In genomic region chr1:46340404-46341221, GRCh38 we compare ENCODE assay signal across 1 cellular context.
TF ChIP-seq lines count a peak whose summit lies in the region.

NSUN4 (plus strand) TSS chr1:46340807; CDS start chr1:46340827, 20 bp downstream.

TF ChIP-seq in GM12878, 131 proteins besides CTCF, POLR2A, EP300 and RAD21 (continued from another document and continues in another):
- TF ChIP-seq CUX1 (IDR thresholded peaks at IDR 0.05; ENCODE audit: insufficient replicate concordance, low read depth, low read length) (no peak), ZSCAN29 (IDR thresholded peaks at IDR 0.05) (no peak), CHD2 (IDR thresholded peaks at IDR 0.05; ENCODE audit: borderline replicate concordance, low read depth, low read length) (peak; percentile 33; the same call in 1 of the 2 replicates), ATF7 (IDR thresholded peaks at IDR 0.05; ENCODE audit: low read depth) (peak; percentile 95), CEBPB (IDR thresholded peaks at IDR 0.05; ENCODE audit: borderline replicate concordance in 1 of 2, low read depth in 2 of 2, low read length in 2 of 2) (peak in 1 of 2 experiments; percentile 69; a peak in 2 of 4 replicates), STAT1 (conservative IDR thresholded peaks at IDR 0.05) (peak; percentile 96; the same call in 1 of the 2 replicates), SIX5 (IDR thresholded peaks at IDR 0.05; ENCODE audit: low read depth, low read length, severe bottlenecking) (no peak), ZNF592 (IDR thresholded peaks at IDR 0.05) (0 out of 2 replicates have a peak, but pooled peaks have one; percentile 5), SIN3A (IDR thresholded peaks at IDR 0.05; ENCODE audit: low read depth, low read length) (0 out of 2 replicates have a peak, but pooled peaks have one; percentile 18), NFXL1 (IDR thresholded peaks at IDR 0.05; ENCODE audit: borderline replicate concordance) (no peak), CBX5 (IDR thresholded peaks at IDR 0.05; ENCODE audit: low read depth) (no peak), FOS (IDR thresholded peaks at IDR 0.05; ENCODE audit: borderline replicate concordance, extremely low read depth, insufficient read length) (no peak), SPI1 (IDR thresholded peaks at IDR 0.05; ENCODE audit: borderline replicate concordance, insufficient read depth, low read depth, low read length) (no peak), MYC (IDR thresholded peaks at IDR 0.05; ENCODE audit: insufficient read depth, insufficient read length, insufficient replicate concordance, low read length, severe bottlenecking) (peak; percentile 84), KDM1A (IDR thresholded peaks at IDR 0.05; ENCODE audit: borderline replicate concordance) (no peak), NR2C2 (IDR thresholded peaks at IDR 0.05; ENCODE audit: borderline replicate concordance, control insufficient read depth, insufficient read length, low read depth) (no peak), BMI1 (IDR thresholded peaks at IDR 0.05; ENCODE audit: borderline replicate concordance) (no peak), SMARCA5 (IDR thresholded peaks at IDR 0.05) (peak; percentile 95), BHLHE40 (IDR thresholded peaks at IDR 0.05; ENCODE audit: borderline replicate concordance in 1 of 2, low read depth in 2 of 2, low read length in 1 of 2) (peak; percentile 77 to 82), NFIC (IDR thresholded peaks at IDR 0.05; ENCODE audit: low read depth, low read length) (peak; percentile 19; the same call in 1 of the 2 replicates), JUND (IDR thresholded peaks at IDR 0.05; ENCODE audit: low read depth, low read length) (no peak), KLF5 (IDR thresholded peaks at IDR 0.05; ENCODE audit: partially characterized antibody) (peak; percentile 65), KAT2A (conservative IDR thresholded peaks at IDR 0.05; ENCODE audit: control insufficient read depth, low read depth, low read length) (no peak), TCF7 (IDR thresholded peaks at IDR 0.05; ENCODE audit: borderline replicate concordance) (no peak), ZNF207 (IDR thresholded peaks at IDR 0.05; ENCODE audit: borderline replicate concordance) (peak; percentile 90), MYB (IDR thresholded peaks at IDR 0.05; ENCODE audit: borderline replicate concordance, low read depth, low read length) (0 out of 2 replicates have a peak, but pooled peaks have one; percentile 13), NRF1 (conservative IDR thresholded peaks at IDR 0.05; ENCODE audit: low read depth, low read length) (no peak)
- TF ChIP-seq, protein P1, sequence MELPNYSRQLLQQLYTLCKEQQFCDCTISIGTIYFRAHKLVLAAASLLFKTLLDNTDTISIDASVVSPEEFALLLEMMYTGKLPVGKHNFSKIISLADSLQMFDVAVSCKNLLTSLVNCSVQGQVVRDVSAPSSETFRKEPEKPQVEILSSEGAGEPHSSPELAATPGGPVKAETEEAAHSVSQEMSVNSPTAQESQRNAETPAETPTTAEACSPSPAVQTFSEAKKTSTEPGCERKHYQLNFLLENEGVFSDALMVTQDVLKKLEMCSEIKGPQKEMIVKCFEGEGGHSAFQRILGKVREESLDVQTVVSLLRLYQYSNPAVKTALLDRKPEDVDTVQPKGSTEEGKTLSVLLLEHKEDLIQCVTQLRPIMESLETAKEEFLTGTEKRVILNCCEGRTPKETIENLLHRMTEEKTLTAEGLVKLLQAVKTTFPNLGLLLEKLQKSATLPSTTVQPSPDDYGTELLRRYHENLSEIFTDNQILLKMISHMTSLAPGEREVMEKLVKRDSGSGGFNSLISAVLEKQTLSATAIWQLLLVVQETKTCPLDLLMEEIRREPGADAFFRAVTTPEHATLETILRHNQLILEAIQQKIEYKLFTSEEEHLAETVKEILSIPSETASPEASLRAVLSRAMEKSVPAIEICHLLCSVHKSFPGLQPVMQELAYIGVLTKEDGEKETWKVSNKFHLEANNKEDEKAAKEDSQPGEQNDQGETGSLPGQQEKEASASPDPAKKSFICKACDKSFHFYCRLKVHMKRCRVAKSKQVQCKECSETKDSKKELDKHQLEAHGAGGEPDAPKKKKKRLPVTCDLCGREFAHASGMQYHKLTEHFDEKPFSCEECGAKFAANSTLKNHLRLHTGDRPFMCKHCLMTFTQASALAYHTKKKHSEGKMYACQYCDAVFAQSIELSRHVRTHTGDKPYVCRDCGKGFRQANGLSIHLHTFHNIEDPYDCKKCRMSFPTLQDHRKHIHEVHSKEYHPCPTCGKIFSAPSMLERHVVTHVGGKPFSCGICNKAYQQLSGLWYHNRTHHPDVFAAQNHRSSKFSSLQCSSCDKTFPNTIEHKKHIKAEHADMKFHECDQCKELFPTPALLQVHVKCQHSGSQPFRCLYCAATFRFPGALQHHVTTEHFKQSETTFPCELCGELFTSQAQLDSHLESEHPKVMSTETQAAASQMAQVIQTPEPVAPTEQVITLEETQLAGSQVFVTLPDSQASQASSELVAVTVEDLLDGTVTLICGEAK (IDR thresholded peaks at IDR 0.05; ENCODE audit: borderline replicate concordance): peak; percentile 88
- TF ChIP-seq, protein P2, sequence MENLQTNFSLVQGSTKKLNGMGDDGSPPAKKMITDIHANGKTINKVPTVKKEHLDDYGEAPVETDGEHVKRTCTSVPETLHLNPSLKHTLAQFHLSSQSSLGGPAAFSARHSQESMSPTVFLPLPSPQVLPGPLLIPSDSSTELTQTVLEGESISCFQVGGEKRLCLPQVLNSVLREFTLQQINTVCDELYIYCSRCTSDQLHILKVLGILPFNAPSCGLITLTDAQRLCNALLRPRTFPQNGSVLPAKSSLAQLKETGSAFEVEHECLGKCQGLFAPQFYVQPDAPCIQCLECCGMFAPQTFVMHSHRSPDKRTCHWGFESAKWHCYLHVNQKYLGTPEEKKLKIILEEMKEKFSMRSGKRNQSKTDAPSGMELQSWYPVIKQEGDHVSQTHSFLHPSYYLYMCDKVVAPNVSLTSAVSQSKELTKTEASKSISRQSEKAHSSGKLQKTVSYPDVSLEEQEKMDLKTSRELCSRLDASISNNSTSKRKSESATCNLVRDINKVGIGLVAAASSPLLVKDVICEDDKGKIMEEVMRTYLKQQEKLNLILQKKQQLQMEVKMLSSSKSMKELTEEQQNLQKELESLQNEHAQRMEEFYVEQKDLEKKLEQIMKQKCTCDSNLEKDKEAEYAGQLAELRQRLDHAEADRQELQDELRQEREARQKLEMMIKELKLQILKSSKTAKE (IDR thresholded peaks at IDR 0.05; ENCODE audit: low read depth, poor library complexity, severe bottlenecking): peak; percentile 25
- TF ChIP-seq, protein P3, sequence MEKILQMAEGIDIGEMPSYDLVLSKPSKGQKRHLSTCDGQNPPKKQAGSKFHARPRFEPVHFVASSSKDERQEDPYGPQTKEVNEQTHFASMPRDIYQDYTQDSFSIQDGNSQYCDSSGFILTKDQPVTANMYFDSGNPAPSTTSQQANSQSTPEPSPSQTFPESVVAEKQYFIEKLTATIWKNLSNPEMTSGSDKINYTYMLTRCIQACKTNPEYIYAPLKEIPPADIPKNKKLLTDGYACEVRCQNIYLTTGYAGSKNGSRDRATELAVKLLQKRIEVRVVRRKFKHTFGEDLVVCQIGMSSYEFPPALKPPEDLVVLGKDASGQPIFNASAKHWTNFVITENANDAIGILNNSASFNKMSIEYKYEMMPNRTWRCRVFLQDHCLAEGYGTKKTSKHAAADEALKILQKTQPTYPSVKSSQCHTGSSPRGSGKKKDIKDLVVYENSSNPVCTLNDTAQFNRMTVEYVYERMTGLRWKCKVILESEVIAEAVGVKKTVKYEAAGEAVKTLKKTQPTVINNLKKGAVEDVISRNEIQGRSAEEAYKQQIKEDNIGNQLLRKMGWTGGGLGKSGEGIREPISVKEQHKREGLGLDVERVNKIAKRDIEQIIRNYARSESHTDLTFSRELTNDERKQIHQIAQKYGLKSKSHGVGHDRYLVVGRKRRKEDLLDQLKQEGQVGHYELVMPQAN (conservative IDR thresholded peaks at IDR 0.05): peak; percentile 63; the same call in 1 of the 2 replicates
- TF ChIP-seq, protein P4, sequence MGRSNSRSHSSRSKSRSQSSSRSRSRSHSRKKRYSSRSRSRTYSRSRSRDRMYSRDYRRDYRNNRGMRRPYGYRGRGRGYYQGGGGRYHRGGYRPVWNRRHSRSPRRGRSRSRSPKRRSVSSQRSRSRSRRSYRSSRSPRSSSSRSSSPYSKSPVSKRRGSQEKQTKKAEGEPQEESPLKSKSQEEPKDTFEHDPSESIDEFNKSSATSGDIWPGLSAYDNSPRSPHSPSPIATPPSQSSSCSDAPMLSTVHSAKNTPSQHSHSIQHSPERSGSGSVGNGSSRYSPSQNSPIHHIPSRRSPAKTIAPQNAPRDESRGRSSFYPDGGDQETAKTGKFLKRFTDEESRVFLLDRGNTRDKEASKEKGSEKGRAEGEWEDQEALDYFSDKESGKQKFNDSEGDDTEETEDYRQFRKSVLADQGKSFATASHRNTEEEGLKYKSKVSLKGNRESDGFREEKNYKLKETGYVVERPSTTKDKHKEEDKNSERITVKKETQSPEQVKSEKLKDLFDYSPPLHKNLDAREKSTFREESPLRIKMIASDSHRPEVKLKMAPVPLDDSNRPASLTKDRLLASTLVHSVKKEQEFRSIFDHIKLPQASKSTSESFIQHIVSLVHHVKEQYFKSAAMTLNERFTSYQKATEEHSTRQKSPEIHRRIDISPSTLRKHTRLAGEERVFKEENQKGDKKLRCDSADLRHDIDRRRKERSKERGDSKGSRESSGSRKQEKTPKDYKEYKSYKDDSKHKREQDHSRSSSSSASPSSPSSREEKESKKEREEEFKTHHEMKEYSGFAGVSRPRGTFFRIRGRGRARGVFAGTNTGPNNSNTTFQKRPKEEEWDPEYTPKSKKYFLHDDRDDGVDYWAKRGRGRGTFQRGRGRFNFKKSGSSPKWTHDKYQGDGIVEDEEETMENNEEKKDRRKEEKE (IDR thresholded peaks at IDR 0.05): no peak
- TF ChIP-seq, protein P5, sequence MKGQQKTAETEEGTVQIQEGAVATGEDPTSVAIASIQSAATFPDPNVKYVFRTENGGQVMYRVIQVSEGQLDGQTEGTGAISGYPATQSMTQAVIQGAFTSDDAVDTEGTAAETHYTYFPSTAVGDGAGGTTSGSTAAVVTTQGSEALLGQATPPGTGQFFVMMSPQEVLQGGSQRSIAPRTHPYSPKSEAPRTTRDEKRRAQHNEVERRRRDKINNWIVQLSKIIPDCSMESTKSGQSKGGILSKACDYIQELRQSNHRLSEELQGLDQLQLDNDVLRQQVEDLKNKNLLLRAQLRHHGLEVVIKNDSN (IDR thresholded peaks at IDR 0.05; ENCODE audit: borderline replicate concordance, extremely low read length, insufficient read depth, low read depth, low read length): no peak
